8 cellular contexts compared by ENCODE assay signal in the genomic region with DNA sequence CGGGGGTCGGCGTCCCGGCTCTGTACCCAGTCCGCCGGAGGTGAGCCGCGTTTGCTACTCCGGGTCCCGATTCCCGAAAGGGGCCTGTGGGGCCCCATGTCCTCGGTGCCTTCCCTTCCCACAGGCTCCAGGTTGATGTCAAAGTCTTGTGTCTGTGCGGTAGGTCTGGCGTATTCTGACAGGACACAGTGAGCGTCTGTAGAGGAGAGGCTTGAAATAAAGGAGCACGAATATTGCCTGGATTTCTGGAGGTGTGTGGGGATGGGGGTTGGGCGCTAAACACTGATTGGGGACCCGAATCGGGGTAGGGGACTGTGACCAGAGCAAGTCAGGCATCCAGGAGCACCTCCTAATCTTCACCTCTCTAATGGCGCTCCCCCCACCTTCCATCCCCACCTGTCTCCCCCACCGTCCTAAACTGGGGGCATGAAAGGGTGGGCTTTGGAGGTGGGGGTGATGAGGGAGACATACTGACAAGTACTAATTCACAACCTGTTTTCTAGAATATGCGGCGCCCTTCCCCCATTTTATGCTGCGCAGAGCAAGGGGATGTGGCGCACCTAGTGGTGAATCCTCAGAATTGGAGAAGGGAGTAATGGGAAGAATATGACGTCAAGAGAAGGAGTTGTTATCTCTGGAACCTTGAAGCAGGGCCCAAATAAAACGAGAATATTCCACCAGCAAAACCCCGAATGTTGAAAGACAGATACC. TPM values are rescaled to one million over a fixed set of nuclear protein-coding genes. Genes with fewer than 3 reads are reported as not detected.
DNase-seq lines count a peak whose midpoint lies in the region; ATAC-seq and TF ChIP-seq lines count a peak whose summit lies in the region.

No MANE protein-coding gene starts in this region.

- peaks cover 35% of the 10 kb centered on the region for H3K27me3 Mint-ChIP-seq in activated T-cell treated with anti-CD3 and anti-CD28 coated beads, Interleukin-2, amount 50 U/mL, for 72 hours (ENCODE audit: low read depth)

- H3K27ac ChIP-seq in upper lobe of right lung, result peak overlapping the region; percentile 80

- intact Hi-C loops in upper lobe of right lung (cut with DNase I), result no loop called here

- ATAC-seq in activated T-cell treated with anti-CD3 and anti-CD28 coated beads, Interleukin-2, amount 50 U/mL, for 72 hours (replicated peaks in 1 of 2), result peak; percentile 25 to 31
- ATAC-seq in upper lobe of right lung (peak; percentile 89), GM18867 (IDR thresholded peaks at IDR 0.05; ENCODE audit: unreplicated experiment) (no peak)

- H3K36me3 ChIP-seq in upper lobe of right lung, result no peaks in the 10 kb centered on the region

- no peaks in the 10 kb centered on the region for H3K9me3 Mint-ChIP-seq in activated T-cell treated with anti-CD3 and anti-CD28 coated beads, Interleukin-2, amount 50 U/mL, for 72 hours

- H3K36me3 Mint-ChIP-seq in activated T-cell treated with anti-CD3 and anti-CD28 coated beads, Interleukin-2, amount 50 U/mL, for 72 hours (ENCODE audit: insufficient read depth in 2 of 2), result no peaks in the 10 kb centered on the region

- peak; percentile 59 for TF ChIP-seq CTCF in upper lobe of right lung (IDR thresholded peaks at IDR 0.05)

- H3K4me3 ChIP-seq in GM08714 (ENCODE audit: low read length) (peak overlapping the region; percentile 39; the same call in 1 of the 2 replicates), upper lobe of right lung (peak overlapping the region; percentile 60)

- H3K4me3 Mint-ChIP-seq in activated T-cell treated with anti-CD3 and anti-CD28 coated beads, Interleukin-2, amount 50 U/mL, for 72 hours, result peak overlapping the region; percentile 79 to 89

- H3K4me1 ChIP-seq in upper lobe of right lung, result no peaks in the 10 kb centered on the region

- no peaks in the 10 kb centered on the region for H3K27me3 ChIP-seq in upper lobe of right lung

- peak; percentile 57 for DNase-seq in NCI-H1436 (lab: John Stamatoyannopoulos, UW)
- DNase-seq in activated T-cell treated with anti-CD3 and anti-CD28 coated beads, Interleukin-2, amount 50 U/mL, for 72 hours, result no peak
- DNase-seq in fibroblast of gingiva (ENCODE audit: low read depth), result peak; percentile 44
- DNase-seq in mucosa of gallbladder (ENCODE audit: low spot score), result peak; percentile 49
- peak; percentile 60 for DNase-seq in upper lobe of right lung
- no peak for DNase-seq in OCI-M2 (lab: John Stamatoyannopoulos, UW; ENCODE audit: unreplicated experiment)

- H3K9me3 ChIP-seq in upper lobe of right lung, result no peaks in the 10 kb centered on the region

- H3K4me1 Mint-ChIP-seq in activated T-cell treated with anti-CD3 and anti-CD28 coated beads, Interleukin-2, amount 50 U/mL, for 72 hours (ENCODE audit: low read depth), result peaks cover 15% of the 10 kb centered on the region

- no peak overlapping the region for H3K27ac Mint-ChIP-seq in activated T-cell treated with anti-CD3 and anti-CD28 coated beads, Interleukin-2, amount 50 U/mL, for 72 hours

RNA-seq across cellular contexts. Expression of a gene that starts 0.9 kb away (rescaled TPM):
- total RNA-seq in activated T-cell treated with anti-CD3 and anti-CD28 coated beads, Interleukin-2, amount 50 U/mL, for 72 hours, result 1 to 10 TPM in 1 of 2 donors, under 1 TPM in 1; 0.60 to 1.4 TPM
- total RNA-seq in mucosa of gallbladder (13.4 TPM), upper lobe of right lung (8.0 TPM)

RNA-seq across cellular contexts. Expression of a gene that starts 7.4 kb away (rescaled TPM):
- total RNA-seq in activated T-cell treated with anti-CD3 and anti-CD28 coated beads, Interleukin-2, amount 50 U/mL, for 72 hours, result 1 to 10 TPM; 2.4 to 3.1 TPM
- total RNA-seq in mucosa of gallbladder, result 10.6 TPM
- 4.3 TPM for total RNA-seq in upper lobe of right lung

Comparison
In these comparisons a context has a peak if more than half of its experiments do, and no peak if none do; other contexts are left out.
1. DNase-seq: peak in NCI-H1436 (single experiment), fibroblast of gingiva (single experiment), mucosa of gallbladder (single experiment) and upper lobe of right lung (single experiment); none in activated T-cell treated with anti-CD3 and anti-CD28 coated beads, Interleukin-2, amount 50 U/mL, for 72 hours (0 of 2) and OCI-M2 (single experiment).